In genomic region chr3:120323761-120324160, GRCh38 we compare ENCODE assay signal across 7 cellular contexts. TPM values are rescaled to one million over a fixed set of nuclear protein-coding genes. Genes with fewer than 3 reads are reported as not detected.
DNase-seq lines count a peak whose midpoint lies in the region; TF ChIP-seq lines count a peak whose summit lies in the region.
"Not testable (repeated sequence)": the region's sequence is repeated elsewhere in the genome, so short reads cannot be mapped to it uniquely, and the experiment has no call there.

No MANE protein-coding gene starts in this region.

- not testable (repeated sequence) for H3K9ac ChIP-seq in endodermal cell (ENCODE audit: extremely low read depth, low read length, poor library complexity, severe bottlenecking)

- H3K27ac Mint-ChIP-seq in activated naive CD8-positive, alpha-beta T cell = peak overlapping the region; percentile 67
- H3K27ac Mint-ChIP-seq in endodermal cell = peak overlapping the region; percentile 64

- H3K4me1 Mint-ChIP-seq in activated naive CD8-positive, alpha-beta T cell (ENCODE audit: low read depth) = peaks cover 10% of the 10 kb centered on the region
- H3K4me1 Mint-ChIP-seq in endodermal cell = not testable (repeated sequence)

- H3K36me3 ChIP-seq in endodermal cell (ENCODE audit: control insufficient read depth, insufficient read depth, low read length) = not testable (repeated sequence)

- not testable (repeated sequence) for H3K4me1 ChIP-seq in endodermal cell (ENCODE audit: control insufficient read depth, insufficient read depth, low read length)

- DNase-seq in ELR (ENCODE audit: low read depth) (peak; percentile 20), SK-MEL-5 (ENCODE audit: low read depth, low spot score) (peak; percentile 47), kidney tubule cell (ENCODE audit: low spot score) (peak; percentile 73)
- DNase-seq in activated CD8-positive, alpha-beta memory T cell treated with anti-CD3 and anti-CD28 coated beads, Interleukin-2, amount 50 U/mL, for 24 hours (ENCODE audit: extremely low read depth) = peak; percentile 13
- DNase-seq in endodermal cell = not testable (repeated sequence)
- DNase-seq in stimulated activated CD4-positive, alpha-beta T cell treated with anti-CD3 and anti-CD28 coated beads, Interleukin-1b, Interleukin-23, amount 100 ng/mL, for 48 hours = peak; percentile 30

- H3K9me3 ChIP-seq in endodermal cell (ENCODE audit: control insufficient read depth, low read length) = not testable (repeated sequence)

- not testable (repeated sequence) for H3K4me3 Mint-ChIP-seq in activated naive CD8-positive, alpha-beta T cell; endodermal cell

- H3K4me3 ChIP-seq in endodermal cell (ENCODE audit: low read length) = not testable (repeated sequence)

- H3K27me3 ChIP-seq in endodermal cell (ENCODE audit: control insufficient read depth, insufficient read depth, low read length, poor library complexity, severe bottlenecking) = not testable (repeated sequence)

- H3K27me3 Mint-ChIP-seq in activated naive CD8-positive, alpha-beta T cell; endodermal cell (ENCODE audit: insufficient read depth): not testable (repeated sequence)

- not testable (repeated sequence) for H3K27ac ChIP-seq in endodermal cell (ENCODE audit: low read depth, low read length)

- in situ Hi-C loops in SK-MEL-5 (cut with HindIII; ENCODE audit: low pct_unique_long_range_greater_than_20kb, low sequenced_read_pairs) = not testable (repeated sequence)

- H3K36me3 Mint-ChIP-seq in activated naive CD8-positive, alpha-beta T cell = peaks cover 31% of the 10 kb centered on the region
- H3K36me3 Mint-ChIP-seq in endodermal cell (ENCODE audit: low read depth) = peaks cover 25% of the 10 kb centered on the region

- not testable (repeated sequence) for H3K9me3 Mint-ChIP-seq in activated naive CD8-positive, alpha-beta T cell (ENCODE audit: low read depth); endodermal cell

- TF ChIP-seq CTCF in endodermal cell (conservative IDR thresholded peaks at IDR 0.05) = not testable (repeated sequence)

- WGBS in endodermal cell (ENCODE audit: insufficient coverage in 1 of 2, insufficient read length in 1 of 2), 2 experiments = 88% methylated on average over 3 to 4 of the region's 4 CpGs

RNA-seq across cellular contexts. Expression of gene LRRC58, which starts 25.4 kb away (rescaled TPM):
- 53.7 and 58.3 TPM in 2 replicates for total RNA-seq in SK-MEL-5 (2014; rRNA removed; shearing (Covaris generic))
- polyA plus RNA-seq in SK-MEL-5 (2015; cell fraction: cytosol; rRNA removed) = 30.5 and 39.2 TPM in 2 replicates
- polyA plus RNA-seq in SK-MEL-5 (2015; cell fraction: nucleus; rRNA removed) = 13.1 and 16.3 TPM in 2 replicates
- total RNA-seq in endodermal cell = 10 to 100 TPM; 16.0 to 20.5 TPM
- polyA plus RNA-seq in endodermal cell (2013, experiment 1 of 2) = 17.6 TPM
- 17.5 TPM for polyA plus RNA-seq in endodermal cell (2013, experiment 2 of 2)

RNA-seq across cellular contexts. Expression of gene GPR156, which starts 38.7 kb away (rescaled TPM):
- 0.08 and 0.29 TPM in 2 replicates for total RNA-seq in SK-MEL-5 (2014; rRNA removed; shearing (Covaris generic))
- 0.07 and 0.16 TPM in 2 replicates for polyA plus RNA-seq in SK-MEL-5 (2015; cell fraction: cytosol; rRNA removed)
- not detected in 2 replicates for polyA plus RNA-seq in SK-MEL-5 (2015; cell fraction: nucleus; rRNA removed)
- 1 to 10 TPM; 1.1 to 1.2 TPM for total RNA-seq in endodermal cell
- polyA plus RNA-seq in endodermal cell (2013, experiment 1 of 2) = 1.3 TPM
- 0.75 TPM for polyA plus RNA-seq in endodermal cell (2013, experiment 2 of 2)
